In the genomic region with DNA sequence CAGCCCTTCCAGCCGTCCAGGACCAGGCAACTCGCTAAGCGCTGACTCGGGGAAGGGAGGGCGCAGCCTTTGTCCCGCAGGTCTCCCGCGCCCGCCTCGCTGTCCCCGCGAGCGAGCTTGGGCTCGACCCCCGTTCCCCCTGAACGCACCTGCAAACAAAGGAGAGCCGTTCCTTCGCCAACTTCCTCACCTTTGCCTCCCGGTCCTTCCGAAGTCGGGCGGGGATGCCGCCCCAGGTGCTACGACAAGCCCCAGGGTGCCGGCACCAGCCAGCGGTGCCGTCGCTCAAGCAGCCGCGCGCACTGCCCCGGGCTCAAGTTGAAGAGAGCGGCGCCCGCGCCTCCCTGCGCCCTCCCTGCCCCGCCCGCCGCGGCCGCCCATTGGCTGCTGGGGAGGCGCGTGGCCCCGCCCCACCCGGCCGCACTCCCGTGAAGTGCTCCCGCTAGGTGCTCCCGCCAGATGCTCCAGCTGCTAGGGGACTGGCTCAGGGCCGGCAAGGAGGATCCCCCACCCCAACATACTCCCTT, we compare ENCODE assay signal across 8 cellular contexts.
A peak's percentile ranks its signal among the peaks of the same experiment; 100 is the strongest.
DNase-seq lines count a peak whose midpoint lies in the region; ATAC-seq and TF ChIP-seq lines count a peak whose summit lies in the region.

No MANE protein-coding gene starts in this region.

- intact Hi-C loops in esophagus muscularis mucosa (cut with DNase I): no loop called here
- intact Hi-C loops in naive thymus-derived CD4-positive, alpha-beta T cell (cut with micrococcal nuclease): no loop called here

- H3K36me3 ChIP-seq in esophagus muscularis mucosa: peaks cover 0 to 8% (median 2%) of the 10 kb centered on the region in 4 donors
- H3K36me3 ChIP-seq in naive thymus-derived CD4-positive, alpha-beta T cell (ENCODE audit: control insufficient read depth in 2 of 3, insufficient read depth in 3 of 3, low read length in 3 of 3): no peaks in the 10 kb centered on the region

- H3K4me1 ChIP-seq in esophagus muscularis mucosa: peaks cover 4 to 19% (median 13%) of the 10 kb centered on the region in 4 donors
- peaks cover 0 to 7% of the 10 kb centered on the region in 2 donors for H3K4me1 ChIP-seq in naive thymus-derived CD4-positive, alpha-beta T cell (ENCODE audit: control insufficient read depth in 2 of 2, insufficient read depth in 2 of 2, low read length in 2 of 2)

- peaks cover 0 to 4% (median 0%) of the 10 kb centered on the region in 11 donors for H3K9me3 Mint-ChIP-seq in naive thymus-derived CD4-positive, alpha-beta T cell
- no peaks in the 10 kb centered on the region for H3K9me3 Mint-ChIP-seq in stimulated activated naive CD8-positive, alpha-beta T cell treated with anti-CD3 and anti-CD28 coated beads, Interleukin-15, Interleukin-2, amounts not matched to agents 100 ng/mL and 50 ng/mL, for 24 hours

- no peak for TF ChIP-seq POLR2A in esophagus muscularis mucosa (IDR thresholded peaks at IDR 0.05; ENCODE audit: low read depth)

- peak; percentile 85 for DNase-seq in NCI-H2227 (lab: John Stamatoyannopoulos, UW; ENCODE audit: unreplicated experiment)
- DNase-seq in activated CD8-positive, alpha-beta memory T cell treated with anti-CD3 and anti-CD28 coated beads for 4 hours (ENCODE audit: low read depth in 2 of 2): peak; percentile 5 to 11
- no peak for DNase-seq in esophagus muscularis mucosa (ENCODE audit: extremely low spot score)
- peak; percentile 13 to 74 (median 29) for DNase-seq in naive thymus-derived CD4-positive, alpha-beta T cell
- no peak for DNase-seq in SW480 (ENCODE audit: low spot score)

- peaks cover 0 to 3% (median 0%) of the 10 kb centered on the region in 5 donors for H3K36me3 Mint-ChIP-seq in naive thymus-derived CD4-positive, alpha-beta T cell
- no peaks in the 10 kb centered on the region for H3K36me3 Mint-ChIP-seq in stimulated activated naive CD8-positive, alpha-beta T cell treated with anti-CD3 and anti-CD28 coated beads, Interleukin-15, Interleukin-2, amounts not matched to agents 100 ng/mL and 50 ng/mL, for 24 hours (ENCODE audit: low read depth)

- no peaks in the 10 kb centered on the region for H3K27me3 ChIP-seq in esophagus muscularis mucosa
- H3K27me3 ChIP-seq in naive thymus-derived CD4-positive, alpha-beta T cell (ENCODE audit: control insufficient read depth in 2 of 2, insufficient read depth in 2 of 2, low read length in 2 of 2): peaks cover 0 to 8% of the 10 kb centered on the region in 2 donors

- no peaks in the 10 kb centered on the region for H3K9me3 ChIP-seq in esophagus muscularis mucosa
- no peaks in the 10 kb centered on the region for H3K9me3 ChIP-seq in naive thymus-derived CD4-positive, alpha-beta T cell (ENCODE audit: control insufficient read depth in 2 of 3, low read length in 3 of 3)

- peak overlapping the region; percentile 36 to 58 (median 44) for H3K4me3 ChIP-seq in esophagus muscularis mucosa
- peak overlapping the region; percentile 53 for H3K4me3 ChIP-seq in naive thymus-derived CD4-positive, alpha-beta T cell (ENCODE audit: low read length)

- H3K27ac ChIP-seq in esophagus muscularis mucosa (replicated peaks in 1 of 4): no peak overlapping the region
- H3K27ac ChIP-seq in naive thymus-derived CD4-positive, alpha-beta T cell (ENCODE audit: low read depth, low read length): no peak overlapping the region

- ATAC-seq in GM18520 (IDR thresholded peaks at IDR 0.05; ENCODE audit: unreplicated experiment): peak; percentile 67
- ATAC-seq in HG02884 (IDR thresholded peaks at IDR 0.05; ENCODE audit: unreplicated experiment): peak; percentile 92
- ATAC-seq in naive thymus-derived CD4-positive, alpha-beta T cell: peak; percentile 94

- H3K4me3 Mint-ChIP-seq in naive thymus-derived CD4-positive, alpha-beta T cell: peak overlapping the region; percentile 73 to 86 (median 80)
- H3K4me3 Mint-ChIP-seq in stimulated activated naive CD8-positive, alpha-beta T cell treated with anti-CD3 and anti-CD28 coated beads, Interleukin-15, Interleukin-2, amounts not matched to agents 100 ng/mL and 50 ng/mL, for 24 hours: peak overlapping the region; percentile 73

- CTCF ChIA-PET in naive thymus-derived CD4-positive, alpha-beta T cell (lab: Charles Lee): no interaction called here

- peaks cover 36 to 70% (median 51%) of the 10 kb centered on the region in 5 donors for H3K27me3 Mint-ChIP-seq in naive thymus-derived CD4-positive, alpha-beta T cell
- peaks cover 55% of the 10 kb centered on the region for H3K27me3 Mint-ChIP-seq in stimulated activated naive CD8-positive, alpha-beta T cell treated with anti-CD3 and anti-CD28 coated beads, Interleukin-15, Interleukin-2, amounts not matched to agents 100 ng/mL and 50 ng/mL, for 24 hours

- no peak for TF ChIP-seq EP300 in esophagus muscularis mucosa (IDR thresholded peaks at IDR 0.05)

- TF ChIP-seq CTCF in esophagus muscularis mucosa (IDR thresholded peaks at IDR 0.05): no peak

- no peak overlapping the region for H3K27ac Mint-ChIP-seq in naive thymus-derived CD4-positive, alpha-beta T cell
- no peak overlapping the region for H3K27ac Mint-ChIP-seq in stimulated activated naive CD8-positive, alpha-beta T cell treated with anti-CD3 and anti-CD28 coated beads, Interleukin-15, Interleukin-2, amounts not matched to agents 100 ng/mL and 50 ng/mL, for 24 hours

- POLR2A ChIA-PET in naive thymus-derived CD4-positive, alpha-beta T cell (lab: Charles Lee): no interaction called here

- H3K4me1 Mint-ChIP-seq in naive thymus-derived CD4-positive, alpha-beta T cell: peaks cover 0 to 17% (median 15%) of the 10 kb centered on the region in 7 donors
- H3K4me1 Mint-ChIP-seq in stimulated activated naive CD8-positive, alpha-beta T cell treated with anti-CD3 and anti-CD28 coated beads, Interleukin-15, Interleukin-2, amounts not matched to agents 100 ng/mL and 50 ng/mL, for 24 hours (ENCODE audit: low read depth): peaks cover 12% of the 10 kb centered on the region

- WGBS in esophagus muscularis mucosa: 13% methylated on average over 5 of the region's 51 CpGs

Comparison
In these comparisons a context has a peak if more than half of its experiments do, and no peak if none do; other contexts are left out.
1. DNase-seq: peak in NCI-H2227 (single experiment), activated CD8-positive, alpha-beta memory T cell treated with anti-CD3 and anti-CD28 coated beads for 4 hours (2 of 2) and naive thymus-derived CD4-positive, alpha-beta T cell (9 of 9); none in esophagus muscularis mucosa (single experiment) and SW480 (single experiment).
2. Peak in every context shown above with its lines, with median percentiles within 50 percentile points of each other: ATAC-seq.